Comparison of ENCODE assay signal across 7 cellular contexts in the genomic region with DNA sequence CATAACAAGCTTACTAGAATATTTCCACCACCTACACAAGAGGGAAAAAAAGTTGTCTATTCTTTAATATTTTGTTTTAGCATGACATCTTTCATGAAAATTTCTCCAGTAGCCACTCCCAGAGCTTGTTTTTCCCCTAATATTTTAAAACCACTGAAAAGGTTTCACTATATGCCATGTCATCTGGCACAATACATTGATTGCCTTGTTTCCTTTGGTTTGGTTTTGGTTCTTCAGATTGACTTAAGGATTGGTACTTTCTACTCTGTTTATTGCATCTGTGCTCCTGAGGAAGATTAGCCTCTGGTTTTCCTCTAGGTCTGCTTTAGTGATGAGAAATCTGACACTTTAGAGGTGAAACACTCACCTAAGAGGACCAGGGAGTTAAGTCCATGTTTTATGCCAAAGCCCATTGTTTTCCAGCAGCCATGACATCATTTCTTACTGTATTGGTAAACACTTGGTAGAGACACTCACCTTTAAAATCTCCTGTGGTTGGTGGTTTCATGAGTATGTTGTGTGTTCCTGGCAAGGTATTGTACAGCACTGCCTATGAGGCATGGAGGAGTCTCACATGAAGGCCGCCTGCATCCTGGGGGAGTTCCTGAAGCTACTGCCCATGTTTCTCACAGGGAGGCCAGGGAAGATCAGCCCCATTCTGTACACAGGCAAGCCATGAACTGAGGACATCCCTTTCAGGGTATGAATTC. TPM values are rescaled to one million over a fixed set of nuclear protein-coding genes. Genes with fewer than 3 reads are reported as not detected.
"Had no signal": no experiment of that assay in that cellular context is flagged by ENCODE, and none has a peak within 500 bp of the region (broad histone marks: within the 10 kb centered on the region; RNA-seq: fewer than 3 reads in every experiment).

No MANE protein-coding gene starts in this region.

RNA-seq across cellular contexts. Expression of a gene that starts 39.7 kb away (rescaled TPM):
- total RNA-seq: activated CD4-positive, alpha-beta memory T cell treated with anti-CD3 and anti-CD28 coated beads for 36 hours; activated CD4-positive, alpha-beta T cell treated with anti-CD3 and anti-CD28 coated beads for 36 hours; activated naive CD8-positive, alpha-beta T cell treated with anti-CD3 and anti-CD28 coated beads for 36 hours; left lung; lung microvascular endothelial cell; smooth muscle cell; upper lobe of right lung had no signal
- polyA plus RNA-seq: smooth muscle cell had no signal
